ENCODE assay signal across 1 cellular context in genomic region chr22:37663521-37664140, GRCh38.
TF ChIP-seq lines count a peak whose summit lies in the region.

No MANE protein-coding gene starts in this region.

TF ChIP-seq in IMR-90, 13 proteins besides CTCF, POLR2A, EP300 and RAD21:
- no peak for TF ChIP-seq NFE2L2 (IDR thresholded peaks at IDR 0.05; ENCODE audit: low read depth, low read length)
- no peak for TF ChIP-seq SMC3 (IDR thresholded peaks at IDR 0.05; ENCODE audit: low read depth, low read length)
- no peak for TF ChIP-seq MAFK (IDR thresholded peaks at IDR 0.05; ENCODE audit: low read depth, low read length)
- no peak for TF ChIP-seq MXI1 (IDR thresholded peaks at IDR 0.05; ENCODE audit: borderline replicate concordance, low read depth, low read length)
- no peak for TF ChIP-seq CEBPB (IDR thresholded peaks at IDR 0.05; ENCODE audit: low read depth, low read length)
- no peak for TF ChIP-seq USF2 (IDR thresholded peaks at IDR 0.05; ENCODE audit: low read depth, low read length)
- no peak for TF ChIP-seq MAZ (IDR thresholded peaks at IDR 0.05; ENCODE audit: borderline replicate concordance, low read depth, low read length)
- no peak for TF ChIP-seq BHLHE40 (IDR thresholded peaks at IDR 0.05; ENCODE audit: low read depth, low read length)
- TF ChIP-seq RCOR1 (IDR thresholded peaks at IDR 0.05; ENCODE audit: insufficient replicate concordance, low read length): no peak
- TF ChIP-seq RFX5 (IDR thresholded peaks at IDR 0.05; ENCODE audit: low read depth, low read length): no peak
- TF ChIP-seq, protein P1, sequence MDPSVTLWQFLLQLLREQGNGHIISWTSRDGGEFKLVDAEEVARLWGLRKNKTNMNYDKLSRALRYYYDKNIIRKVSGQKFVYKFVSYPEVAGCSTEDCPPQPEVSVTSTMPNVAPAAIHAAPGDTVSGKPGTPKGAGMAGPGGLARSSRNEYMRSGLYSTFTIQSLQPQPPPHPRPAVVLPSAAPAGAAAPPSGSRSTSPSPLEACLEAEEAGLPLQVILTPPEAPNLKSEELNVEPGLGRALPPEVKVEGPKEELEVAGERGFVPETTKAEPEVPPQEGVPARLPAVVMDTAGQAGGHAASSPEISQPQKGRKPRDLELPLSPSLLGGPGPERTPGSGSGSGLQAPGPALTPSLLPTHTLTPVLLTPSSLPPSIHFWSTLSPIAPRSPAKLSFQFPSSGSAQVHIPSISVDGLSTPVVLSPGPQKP (IDR thresholded peaks at IDR 0.05; ENCODE audit: borderline replicate concordance, low read depth, low read length): no peak
- TF ChIP-seq FOS (IDR thresholded peaks at IDR 0.05; ENCODE audit: low read depth, low read length): no peak
- TF ChIP-seq CHD1 (IDR thresholded peaks at IDR 0.05; ENCODE audit: low read depth, low read length): no peak
